ENCODE assay signal across 16 cellular contexts in genomic region chr12:24066865-24067264, GRCh38.
DNase-seq lines count a peak whose midpoint lies in the region; ATAC-seq lines count a peak whose summit lies in the region.
"Had no signal": no experiment of that assay in that cellular context is flagged by ENCODE, and none has a peak within 500 bp of the region (broad histone marks: within the 10 kb centered on the region; RNA-seq: fewer than 3 reads in every experiment).

No MANE protein-coding gene starts in this region.

- DNase-seq in HCEC 1CT (peak; percentile 78), SW480 (ENCODE audit: low spot score) (peak; percentile 43), fibroblast of gingiva (ENCODE audit: low read depth) (peak; percentile 75), renal cortical epithelial cell (ENCODE audit: low read depth) (peak; percentile 73), activated T-cell treated with anti-CD3 and anti-CD28 coated beads for 4 hours (no peak), activated gamma-delta T cell (lab: John Stamatoyannopoulos, UW) (no peak), GDM1 (lab: John Stamatoyannopoulos, UW) (no peak)
- DNase-seq: activated CD4-positive, alpha-beta T cell treated with anti-CD3 and anti-CD28 coated beads, Interleukin-2, amount 10 ng/mL, durations not matched to agents 7 days and 5 days; CD8-positive, alpha-beta memory T cell; central memory CD4-positive, alpha-beta T cell; MV-4-11; NCI-H2171 treated with DMSO at 0.1 percent for 48 hours; nephron progenitor cell; small intestine; testis had no signal

- ATAC-seq in HG02870 (IDR thresholded peaks at IDR 0.05; ENCODE audit: unreplicated experiment), result no peak

Comparison
In these comparisons a context has a peak if more than half of its experiments do, and no peak if none do; other contexts are left out.
1. DNase-seq: peak in HCEC 1CT (single experiment), SW480 (single experiment), fibroblast of gingiva (single experiment) and renal cortical epithelial cell (single experiment); none in activated T-cell treated with anti-CD3 and anti-CD28 coated beads for 4 hours (single experiment), activated gamma-delta T cell (single experiment) and GDM1 (single experiment).